Comparison of ENCODE assay signal across 20 cellular contexts in genomic region chr6:163589401-163589800, GRCh38.
"Had no signal": no experiment of that assay in that cellular context is flagged by ENCODE, and none has a peak within 500 bp of the region (broad histone marks: within the 10 kb centered on the region; RNA-seq: fewer than 3 reads in every experiment).

No MANE protein-coding gene starts in this region.

- DNase-seq: activated CD4-positive, alpha-beta T cell treated with anti-CD3 and anti-CD28 coated beads for 48 hours; activated CD4-positive, alpha-beta T cell treated with anti-CD3 and anti-CD28 coated beads, Interleukin-2, amount 50 U/mL, for 48 hours; activated CD8-positive, alpha-beta memory T cell treated with anti-CD3 and anti-CD28 coated beads for 24 hours; activated effector memory CD4-positive, alpha-beta T cell treated with Interleukin-2 at 50 U/mL for 16 hours; activated naive CD4-positive, alpha-beta T cell treated with Interleukin-2 at 50 U/mL for 16 hours; aorta; colonic mucosa; effector memory CD8-positive, alpha-beta T cell; foreskin fibroblast; head of caudate nucleus; hypothalamus; kidney; left colon; midbrain; naive thymus-derived CD4-positive, alpha-beta T cell; posterior cingulate gyrus; right lobe of liver; stimulated activated CD4-positive, alpha-beta T cell treated with anti-CD3 and anti-CD28 coated beads, Interleukin-2, amount 100 ng/mL, for 48 hours; stimulated activated naive CD4-positive, alpha-beta T cell treated with Interleukin-2 at 50 U/mL for 16 hours had no signal

- H3K36me3 ChIP-seq: colonic mucosa, right lobe of liver, tibial nerve had no signal

- H3K9me3 ChIP-seq: colonic mucosa had no signal

- ATAC-seq: effector memory CD8-positive, alpha-beta T cell; left colon; naive thymus-derived CD4-positive, alpha-beta T cell; right lobe of liver had no signal

- H3K27me3 ChIP-seq: colonic mucosa, right lobe of liver, tibial nerve had no signal

- H3K4me3 ChIP-seq: colonic mucosa, right lobe of liver, tibial nerve had no signal
